8 cellular contexts compared by ENCODE assay signal in the genomic region with DNA sequence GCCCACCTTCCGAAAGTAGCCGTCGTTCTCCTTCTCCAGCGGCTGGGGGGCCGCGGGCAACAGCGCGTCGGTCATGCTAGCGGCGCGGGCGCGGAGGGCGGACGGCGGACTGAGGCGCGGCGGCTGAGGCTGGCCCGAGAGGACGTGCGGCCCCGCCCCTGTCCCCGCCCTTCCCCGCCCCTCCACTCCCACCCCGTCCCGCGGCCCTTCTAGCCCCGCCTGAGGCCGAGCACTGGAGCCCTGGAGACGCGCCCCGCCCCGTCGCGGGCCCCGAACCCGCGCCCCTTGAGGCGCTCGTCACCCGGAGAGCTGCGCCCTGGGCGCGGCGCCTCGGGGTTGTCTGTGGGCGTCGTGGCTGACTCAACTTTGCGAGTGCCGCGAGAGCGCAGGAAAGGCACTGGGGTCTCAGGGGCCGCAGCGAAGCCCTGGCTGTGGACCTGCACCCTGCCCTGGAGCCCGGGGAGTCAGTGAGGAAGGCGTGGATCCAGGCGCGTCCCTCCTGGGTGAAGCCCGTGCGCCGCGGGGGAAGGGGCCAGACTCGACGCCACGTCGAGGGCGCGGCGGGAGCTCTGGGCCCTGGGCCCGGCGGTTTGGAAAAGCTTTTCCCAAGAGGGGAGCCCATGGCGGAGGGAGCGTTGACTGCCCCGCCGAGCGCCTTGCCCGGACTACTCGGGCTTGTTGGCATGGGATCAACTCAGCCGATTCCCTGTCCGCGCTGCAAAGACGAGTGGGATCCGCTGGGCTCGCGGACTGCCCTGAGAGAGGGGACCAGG. TPM values are rescaled to one million over a fixed set of nuclear protein-coding genes. Genes with fewer than 3 reads are reported as not detected.
DNase-seq lines count a peak whose midpoint lies in the region; ATAC-seq lines count a peak whose summit lies in the region.

TSS of gene RHPN2 (minus strand) at position 111 of the 773 bp plus-strand sequence. CDS start at position 75, 36 bp downstream.

- CTCF ChIA-PET in activated CD4-positive, alpha-beta T cell treated with anti-CD3 and anti-CD28 coated beads, Interleukin-2, amount 10 ng/mL, durations not matched to agents 7 days and 5 days (lab: Charles Lee) = interaction anchor here (0.5 to 1.0 kb wide), 2 partner anchors 16 to 92 kb away, joined by 3 to 4 read pairs; no protein-coding TSS in a partner anchor

- peak; percentile 74 for ATAC-seq in HG02870 (IDR thresholded peaks at IDR 0.05; ENCODE audit: unreplicated experiment)

- peak; percentile 14 for DNase-seq in DMS153 treated with DMSO at 0.1 percent for 48 hours (lab: John Stamatoyannopoulos, UW; ENCODE audit: unreplicated experiment)
- DNase-seq in DMS153 (lab: John Stamatoyannopoulos, UW) = no peak
- peak; percentile 63 for DNase-seq in NCI-H345 treated with DMSO at 0.1 percent for 48 hours (lab: John Stamatoyannopoulos, UW; ENCODE audit: unreplicated experiment)
- peak; percentile 48 for DNase-seq in activated CD4-positive, alpha-beta T cell treated with anti-CD3 and anti-CD28 coated beads, Interleukin-2, amount 10 ng/mL, durations not matched to agents 7 days and 5 days
- DNase-seq in effector CD8-positive, alpha-beta T cell (lab: John Stamatoyannopoulos, UW) = peak; percentile 24
- peak; percentile 89 for DNase-seq in mesenteric fat pad (ENCODE audit: low spot score)
- peak; percentile 9 to 17 for DNase-seq in stimulated activated CD8-positive, alpha-beta memory T cell treated with anti-CD3 and anti-CD28 coated beads, Interleukin-4, amount 100 ng/mL, for 4 hours (ENCODE audit: low read depth in 2 of 2, low spot score in 1 of 2)

- POLR2A ChIA-PET in activated CD4-positive, alpha-beta T cell treated with anti-CD3 and anti-CD28 coated beads, Interleukin-2, amount 10 ng/mL, durations not matched to agents 7 days and 5 days (lab: Charles Lee) = no interaction called here

- H3K27ac Mint-ChIP-seq in activated CD4-positive, alpha-beta T cell treated with anti-CD3 and anti-CD28 coated beads, Interleukin-2, amount 10 ng/mL, durations not matched to agents 7 days and 5 days = no peak within 1 kb of the TSS

- H3K9me3 Mint-ChIP-seq in activated CD4-positive, alpha-beta T cell treated with anti-CD3 and anti-CD28 coated beads, Interleukin-2, amount 10 ng/mL, durations not matched to agents 7 days and 5 days = no peaks in the 10 kb centered on the region

- H3K4me1 Mint-ChIP-seq in activated CD4-positive, alpha-beta T cell treated with anti-CD3 and anti-CD28 coated beads, Interleukin-2, amount 10 ng/mL, durations not matched to agents 7 days and 5 days = peaks cover 6% of the 10 kb centered on the region

- H3K4me3 Mint-ChIP-seq in activated CD4-positive, alpha-beta T cell treated with anti-CD3 and anti-CD28 coated beads, Interleukin-2, amount 10 ng/mL, durations not matched to agents 7 days and 5 days = peak within 1 kb of the TSS; percentile 61

- no peaks in the 10 kb centered on the region for H3K36me3 Mint-ChIP-seq in activated CD4-positive, alpha-beta T cell treated with anti-CD3 and anti-CD28 coated beads, Interleukin-2, amount 10 ng/mL, durations not matched to agents 7 days and 5 days (ENCODE audit: low read depth)

- H3K27me3 Mint-ChIP-seq in activated CD4-positive, alpha-beta T cell treated with anti-CD3 and anti-CD28 coated beads, Interleukin-2, amount 10 ng/mL, durations not matched to agents 7 days and 5 days = peaks cover 33% of the 10 kb centered on the region

RNA-seq across cellular contexts. Expression of gene RHPN2, which starts in this region (rescaled TPM):
- 1 to 10 TPM; 1.4 TPM for total RNA-seq in activated CD4-positive, alpha-beta T cell treated with anti-CD3 and anti-CD28 coated beads, Interleukin-2, amount 10 ng/mL, durations not matched to agents 7 days and 5 days
- total RNA-seq in mesenteric fat pad = 2.1 TPM
